In the genomic region with DNA sequence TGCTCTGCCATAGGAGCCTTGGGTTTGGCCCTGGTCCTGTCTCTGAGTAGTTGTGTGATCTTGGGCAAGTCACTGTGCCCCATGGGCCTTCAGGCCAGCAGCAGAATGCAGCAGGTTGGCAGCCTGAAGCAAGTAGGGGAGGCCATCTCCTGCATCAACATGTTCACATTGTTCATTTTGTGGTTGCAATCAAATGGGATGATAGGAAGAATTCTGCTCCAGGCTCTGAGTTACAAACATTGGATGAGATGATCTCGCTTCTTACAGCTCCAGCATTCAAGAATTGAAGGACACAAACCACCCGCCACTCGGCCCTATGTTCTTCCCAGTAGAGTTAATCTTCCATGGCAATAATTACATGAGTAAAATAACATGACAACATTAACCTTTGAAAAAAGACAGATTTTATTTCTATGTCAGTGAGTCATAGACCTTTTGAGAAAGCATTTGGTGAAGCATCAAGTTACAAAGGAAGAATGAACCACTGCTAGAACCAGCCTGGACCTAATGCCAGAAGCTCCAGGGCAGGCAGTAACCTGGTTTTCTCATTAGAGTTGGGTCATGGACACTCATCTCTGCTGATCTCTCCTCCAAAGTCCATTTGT, we compare ENCODE assay signal across 20 cellular contexts.
DNase-seq lines count a peak whose midpoint lies in the region; ATAC-seq and TF ChIP-seq lines count a peak whose summit lies in the region.
"Had no signal": no experiment of that assay in that cellular context is flagged by ENCODE, and none has a peak within 500 bp of the region (broad histone marks: within the 10 kb centered on the region; RNA-seq: fewer than 3 reads in every experiment).

No MANE protein-coding gene starts in this region.

- H3K9me3 Mint-ChIP-seq in activated T-helper 17 cell treated with anti-CD3 and anti-CD28 coated beads, Interleukin-2, amount 50 U/mL, for 72 hours = no peaks in the 10 kb centered on the region
- H3K9me3 Mint-ChIP-seq: WTC11 had no signal

- H3K36me3 Mint-ChIP-seq in activated T-helper 17 cell treated with anti-CD3 and anti-CD28 coated beads, Interleukin-2, amount 50 U/mL, for 72 hours (ENCODE audit: low read depth) = no peaks in the 10 kb centered on the region
- H3K36me3 Mint-ChIP-seq: naive B cell, WTC11 had no signal

- DNase-seq in AG09309 (ENCODE audit: low read depth) = peak; percentile 38
- DNase-seq in HPDE6-E6E7 (ENCODE audit: extremely low spot score) = peak; percentile 23
- peak; percentile 47 for DNase-seq in astrocyte of the hippocampus (ENCODE audit: low read depth, low spot score)
- peak; percentile 63 to 83 for DNase-seq in foreskin keratinocyte
- no peak for DNase-seq in SKM-1 treated with dmso at 0.1 percent for 144 hours (lab: John Stamatoyannopoulos, UW; ENCODE audit: unreplicated experiment)
- no peak for DNase-seq in activated effector memory CD4-positive, alpha-beta T cell treated with anti-CD3 and anti-CD28 coated beads, Interleukin-2, amount 50 U/mL, for 16 hours
- no peak for DNase-seq in amniotic stem cell (lab: John Stamatoyannopoulos, UW)
- DNase-seq: activated CD8-positive, alpha-beta memory T cell treated with anti-CD3 and anti-CD28 coated beads for 24 hours; anterior cingulate cortex; erythroblast; left ventricle myocardium superior; naive B cell; NCI-H1694; stimulated activated CD4-positive, alpha-beta T cell treated with anti-CD3 and anti-CD28 coated beads, Interleukin-12 subunit alpha, Interleukin-12 subunit beta, amount 100 ng/mL, for 4 hours; stimulated activated naive CD8-positive, alpha-beta T cell treated with anti-CD3 and anti-CD28 coated beads, Interleukin-15, Interleukin-2, amounts not matched to agents 100 U/mL and 50 U/mL, for 24 hours; T-helper 1 cell; uterus had no signal

- peak; percentile 81 for ATAC-seq in foreskin keratinocyte
- no peak for ATAC-seq in activated T-helper 17 cell treated with anti-CD3 and anti-CD28 coated beads, Interleukin-2, amount 50 U/mL, for 72 hours (replicated peaks)
- ATAC-seq: left ventricle myocardium superior; stimulated activated naive CD8-positive, alpha-beta T cell treated with anti-CD3 and anti-CD28 coated beads, Interleukin-15, Interleukin-2, amounts not matched to agents 100 U/mL and 50 U/mL, for 24 hours; WTC11 had no signal

- no peak overlapping the region for H3K4me3 ChIP-seq in AG09309 (ENCODE audit: control insufficient read depth, low read depth, low read length)
- H3K4me3 ChIP-seq: prostate gland, uterus had no signal

- H3K4me1 ChIP-seq in foreskin keratinocyte = no peaks in the 10 kb centered on the region
- H3K4me1 ChIP-seq: prostate gland had no signal

- H3K27me3 ChIP-seq in foreskin keratinocyte = no peaks in the 10 kb centered on the region
- H3K27me3 ChIP-seq: uterus had no signal

- peaks cover 3% of the 10 kb centered on the region for H3K27me3 Mint-ChIP-seq in activated T-helper 17 cell treated with anti-CD3 and anti-CD28 coated beads, Interleukin-2, amount 50 U/mL, for 72 hours

- no peak overlapping the region for H3K4me3 Mint-ChIP-seq in activated T-helper 17 cell treated with anti-CD3 and anti-CD28 coated beads, Interleukin-2, amount 50 U/mL, for 72 hours
- H3K4me3 Mint-ChIP-seq: naive B cell, WTC11 had no signal

- no peaks in the 10 kb centered on the region for H3K4me1 Mint-ChIP-seq in activated T-helper 17 cell treated with anti-CD3 and anti-CD28 coated beads, Interleukin-2, amount 50 U/mL, for 72 hours
- H3K4me1 Mint-ChIP-seq: naive B cell had no signal

- no peak overlapping the region for H3K27ac Mint-ChIP-seq in activated T-helper 17 cell treated with anti-CD3 and anti-CD28 coated beads, Interleukin-2, amount 50 U/mL, for 72 hours
- H3K27ac Mint-ChIP-seq: naive B cell, WTC11 had no signal

- TF ChIP-seq CTCF in AG09309 (IDR thresholded peaks at IDR 0.05; ENCODE audit: control insufficient read depth, insufficient read depth, low read depth, low read length, missing control alignments) (no peak), foreskin keratinocyte (conservative IDR thresholded peaks at IDR 0.05) (no peak)

- H3K27ac ChIP-seq in foreskin keratinocyte = no peak overlapping the region
- H3K27ac ChIP-seq: prostate gland, uterus had no signal

Comparison
In these comparisons a context has a peak if more than half of its experiments do, and no peak if none do; other contexts are left out.
1. DNase-seq: peak in AG09309 (single experiment), HPDE6-E6E7 (single experiment), astrocyte of the hippocampus (single experiment) and foreskin keratinocyte (2 of 2); none in SKM-1 treated with dmso at 0.1 percent for 144 hours (single experiment), activated effector memory CD4-positive, alpha-beta T cell treated with anti-CD3 and anti-CD28 coated beads, Interleukin-2, amount 50 U/mL, for 16 hours (single experiment) and amniotic stem cell (single experiment).